33 cellular contexts compared by ENCODE assay signal in the genomic region with DNA sequence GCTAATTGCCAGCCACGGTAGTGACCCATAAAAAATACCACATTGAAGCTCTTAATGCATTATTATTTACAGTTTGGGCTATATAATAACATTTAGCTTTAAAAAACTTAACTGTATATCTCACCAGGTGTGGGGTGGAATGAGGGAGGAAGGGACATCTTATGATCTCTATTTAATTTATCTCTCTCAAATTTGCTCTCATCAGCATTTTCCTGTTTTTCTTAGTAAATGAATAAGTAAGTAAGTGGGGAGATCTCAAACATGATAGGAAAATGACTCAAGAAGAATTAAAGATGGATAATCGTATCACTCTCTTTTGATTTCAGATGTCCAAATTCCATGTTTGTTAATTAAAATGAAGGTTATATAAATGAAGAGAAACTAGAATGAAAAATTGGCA.
"Had no signal": no experiment of that assay in that cellular context is flagged by ENCODE, and none has a peak within 500 bp of the region (broad histone marks: within the 10 kb centered on the region; RNA-seq: fewer than 3 reads in every experiment).

No MANE protein-coding gene starts in this region.

- H3K36me3 ChIP-seq: adrenal gland, ascending aorta, brain microvascular endothelial cell, breast epithelium, cardiac muscle cell had no signal

- ATAC-seq: activated naive CD4-positive, alpha-beta T cell treated with anti-CD3 and anti-CD28 coated beads, Interleukin-2, amount 50 U/mL, for 72 hours; activated naive CD8-positive, alpha-beta T cell treated with anti-CD3 and anti-CD28 coated beads, Interleukin-2, amount 50 U/mL, for 24 hours; activated T-cell treated with anti-CD3 and anti-CD28 coated beads, Interleukin-2, amount 50 U/mL, for 4 hours; activated T-cell treated with anti-CD3 and anti-CD28 coated beads, Interleukin-2, amount 50 U/mL, for 72 hours; activated T-helper 17 cell treated with anti-CD3 and anti-CD28 coated beads, Interleukin-2, amount 50 U/mL, for 72 hours; body of pancreas had no signal

- FAIRE-seq: astrocyte, bronchial epithelial cell, colon had no signal

- H3K4me3 ChIP-seq: adrenal gland, ascending aorta, body of pancreas, breast epithelium, cardiac muscle cell had no signal

- DNase-seq: activated effector memory CD4-positive, alpha-beta T cell treated with anti-CD3 and anti-CD28 coated beads, Interleukin-2, amount 50 U/mL, for 16 hours; activated effector memory CD4-positive, alpha-beta T cell treated with Interleukin-2 at 50 U/mL for 16 hours; activated gamma-delta T cell; activated gamma-delta T cell treated with Interleukin-2 at 50 U/mL for 16 hours; activated naive CD4-positive, alpha-beta T cell; activated naive CD4-positive, alpha-beta T cell treated with anti-CD3 and anti-CD28 coated beads for 36 hours; activated naive CD4-positive, alpha-beta T cell treated with anti-CD3 and anti-CD28 coated beads, Interleukin-2, amount 10 ng/mL, durations not matched to agents 7 days and 5 days; activated naive CD4-positive, alpha-beta T cell treated with anti-CD3 and anti-CD28 coated beads, Interleukin-2, amount 50 U/mL, for 16 hours; activated naive CD4-positive, alpha-beta T cell treated with Interleukin-2 at 50 U/mL for 16 hours; activated naive CD8-positive, alpha-beta T cell treated with anti-CD3 and anti-CD28 coated beads for 36 hours; activated naive CD8-positive, alpha-beta T cell treated with anti-CD3 and anti-CD28 coated beads, Interleukin-2, amount 10 ng/mL, durations not matched to agents 7 days and 5 days; activated naive CD8-positive, alpha-beta T cell treated with anti-CD3 and anti-CD28 coated beads, Interleukin-2, amount 50 U/mL, for 24 hours; activated T-cell treated with anti-CD3 and anti-CD28 coated beads, Interleukin-2, amount 50 U/mL, for 4 hours; activated T-cell treated with anti-CD3 and anti-CD28 coated beads, Interleukin-2, amount 50 U/mL, for 48 hours; activated T-cell treated with anti-CD3 and anti-CD28 coated beads, Interleukin-2, amount 50 U/mL, for 72 hours; adrenal gland; amniotic stem cell; amygdala; anterior cingulate cortex; aorta; body of pancreas; brain microvascular endothelial cell; caudate nucleus; central memory CD4-positive, alpha-beta T cell; cerebellar nuclear complex had no signal

- H3K27me3 ChIP-seq: adrenal gland, ascending aorta, body of pancreas, brain microvascular endothelial cell, breast epithelium, cardiac muscle cell had no signal

- H3K9me3 ChIP-seq: adrenal gland, ascending aorta, body of pancreas, breast epithelium had no signal

- H3K27ac ChIP-seq: adrenal gland, ascending aorta, body of pancreas, brain microvascular endothelial cell, breast epithelium, cardiac muscle cell had no signal

- H3K4me1 ChIP-seq: adrenal gland, ascending aorta, body of pancreas, breast epithelium had no signal
